In the genomic region with DNA sequence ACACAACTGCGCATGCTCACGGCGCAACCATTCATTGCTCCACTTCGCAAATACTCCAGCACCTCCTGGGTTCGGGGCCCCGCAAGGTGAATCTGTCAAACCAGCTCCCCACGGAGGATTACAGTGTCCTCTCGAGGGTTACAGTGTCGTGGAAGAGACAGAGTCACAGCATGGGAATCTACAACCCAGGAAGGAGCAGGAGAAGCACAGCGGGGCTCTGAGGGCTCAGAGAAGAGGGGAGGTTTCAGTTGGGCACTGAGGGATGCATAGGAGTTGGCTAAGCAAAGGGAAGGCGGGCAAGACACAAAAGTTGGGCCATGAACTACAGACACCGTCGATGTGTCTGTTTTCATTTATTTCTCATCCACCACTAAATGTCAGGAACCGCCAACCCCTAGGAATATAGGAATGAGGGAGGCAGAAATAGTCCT, we compare ENCODE assay signal across 6 cellular contexts. TPM values are rescaled to one million over a fixed set of nuclear protein-coding genes. Genes with fewer than 3 reads are reported as not detected.
A peak's percentile ranks its signal among the peaks of the same experiment; 100 is the strongest.
DNase-seq lines count a peak whose midpoint lies in the region; ATAC-seq and TF ChIP-seq lines count a peak whose summit lies in the region.

No MANE protein-coding gene starts in this region.

- WGBS in esophagus, 2 donors, result 28 to 29% methylated on average over 14 of the region's 14 CpGs

- H3K4me3 Mint-ChIP-seq in CD4-positive, CD25-positive, alpha-beta regulatory T cell, result peak overlapping the region; percentile 96 to 97 (median 96)
- H3K4me3 Mint-ChIP-seq in stimulated activated naive B cell treated with anti-CD40 and anti-IgM and Interleukin-4, amounts not matched to agents 10 μg/mL and 1 μg/mL and 100 μg/mL, for 72 hours, result peak overlapping the region; percentile 88 to 96

- peak overlapping the region; percentile 94 for H3K4me2 ChIP-seq in PC-3 (ENCODE audit: low read length)

- H3K4me3 ChIP-seq in CD4-positive, CD25-positive, alpha-beta regulatory T cell (ENCODE audit: low read depth, low read length), result peak overlapping the region; percentile 83
- H3K4me3 ChIP-seq in PC-3 (ENCODE audit: low read length), result peak overlapping the region; percentile 81
- H3K4me3 ChIP-seq in esophagus (ENCODE audit: low read depth in 1 of 2, low read length in 2 of 2), result peak overlapping the region; percentile 73 to 96

- H3F3A ChIP-seq in PC-3 (ENCODE audit: low read length, unreplicated experiment), result no peaks in the 10 kb centered on the region

- no peaks in the 10 kb centered on the region for H3K27me3 ChIP-seq in CD4-positive, CD25-positive, alpha-beta regulatory T cell (ENCODE audit: control insufficient read depth, insufficient read depth, low read length)
- H3K27me3 ChIP-seq in PC-3 (ENCODE audit: low read length) (no peaks in the 10 kb centered on the region), esophagus (ENCODE audit: control insufficient read depth in 1 of 2, insufficient read depth in 2 of 2, low read length in 2 of 2) (no peaks in the 10 kb centered on the region)

- DNase-seq in CD4-positive, CD25-positive, alpha-beta regulatory T cell, result peak in 1 of 3 donors; percentile 83
- DNase-seq in PC-3 (no peak), HPDE6-E6E7 (ENCODE audit: extremely low spot score) (no peak)
- DNase-seq in stimulated activated naive B cell treated with anti-CD40 and anti-IgM and Interleukin-4, amounts not matched to agents 10 μg/mL and 1 μg/mL and 100 μg/mL, for 72 hours, result no peak

- peak overlapping the region; percentile 89 for H3K9ac ChIP-seq in PC-3 (ENCODE audit: low read length)

- BruUV-seq in PC-3 (replicated peaks; lab: Mats Ljungman, UMichigan), result TSS peak; percentile 90

- peak overlapping the region in 2 of 3 donors; percentile 97 to 98 for H3K27ac Mint-ChIP-seq in CD4-positive, CD25-positive, alpha-beta regulatory T cell
- peak overlapping the region; percentile 97 for H3K27ac Mint-ChIP-seq in stimulated activated naive B cell treated with anti-CD40 and anti-IgM and Interleukin-4, amounts not matched to agents 10 μg/mL and 1 μg/mL and 100 μg/mL, for 72 hours

- peaks cover 3% of the 10 kb centered on the region for H3K36me3 Mint-ChIP-seq in CD4-positive, CD25-positive, alpha-beta regulatory T cell
- H3K36me3 Mint-ChIP-seq in stimulated activated naive B cell treated with anti-CD40 and anti-IgM and Interleukin-4, amounts not matched to agents 10 μg/mL and 1 μg/mL and 100 μg/mL, for 72 hours, result peaks cover 8 to 23% of the 10 kb centered on the region in 2 donors

- peak overlapping the region; percentile 97 for H3K27ac ChIP-seq in CD4-positive, CD25-positive, alpha-beta regulatory T cell (ENCODE audit: insufficient read depth, low read length, poor library complexity, severe bottlenecking)
- peak overlapping the region; percentile 53; the same call in 1 of the 2 replicates for H3K27ac ChIP-seq in PC-3 (ENCODE audit: low read length)
- peak overlapping the region; percentile 92 to 95 for H3K27ac ChIP-seq in esophagus (ENCODE audit: low read depth in 2 of 2, low read length in 1 of 2)

- CTCF ChIA-PET in PC-3 (lab: Charles Lee), result interaction anchor here (0.6 kb wide), 1 partner anchor 28 kb away, joined by 3 read pairs; no protein-coding TSS in a partner anchor

- peaks cover 22% of the 10 kb centered on the region for H3K79me2 ChIP-seq in PC-3 (ENCODE audit: low read length)

- no peaks in the 10 kb centered on the region for H4K20me1 ChIP-seq in PC-3 (ENCODE audit: low read length)

- H3K9me3 ChIP-seq in CD4-positive, CD25-positive, alpha-beta regulatory T cell (ENCODE audit: control insufficient read depth in 2 of 2, low read length in 2 of 2), result no peaks in the 10 kb centered on the region
- H3K9me3 ChIP-seq in PC-3 (ENCODE audit: low read length), result no peaks in the 10 kb centered on the region
- no peaks in the 10 kb centered on the region for H3K9me3 ChIP-seq in esophagus (ENCODE audit: control insufficient read depth in 2 of 2, insufficient read depth in 1 of 2, low read depth in 1 of 2, low read length in 1 of 2)

- ATAC-seq in CD4-positive, CD25-positive, alpha-beta regulatory T cell (ENCODE audit: low read depth in 2 of 2), result no peak
- no peak for ATAC-seq in PC-3
- ATAC-seq in stimulated activated naive B cell treated with anti-CD40 and anti-IgM and Interleukin-4, amounts not matched to agents 10 μg/mL and 1 μg/mL and 100 μg/mL, for 72 hours (replicated peaks), result no peak
- ATAC-seq in HG02798 (IDR thresholded peaks at IDR 0.05; ENCODE audit: poor library complexity, unreplicated experiment), result no peak

- peaks cover 16% of the 10 kb centered on the region for H3K4me1 ChIP-seq in CD4-positive, CD25-positive, alpha-beta regulatory T cell (ENCODE audit: control insufficient read depth, insufficient read depth, low read length, poor library complexity, severe bottlenecking)
- H3K4me1 ChIP-seq in PC-3 (ENCODE audit: insufficient read depth, low read length), result peaks cover 18% of the 10 kb centered on the region
- H3K4me1 ChIP-seq in esophagus (ENCODE audit: control insufficient read depth in 2 of 2, insufficient read depth in 2 of 2, low read length in 1 of 2), result peaks cover 5 to 8% of the 10 kb centered on the region in 2 donors

- peaks cover 5% of the 10 kb centered on the region for H3K36me3 ChIP-seq in CD4-positive, CD25-positive, alpha-beta regulatory T cell (ENCODE audit: control insufficient read depth, insufficient read depth, low read length)
- H3K36me3 ChIP-seq in PC-3 (ENCODE audit: low read depth, low read length) (peaks cover 12% of the 10 kb centered on the region; the same call in 1 of the 2 replicates), esophagus (ENCODE audit: control insufficient read depth in 2 of 2, insufficient read depth in 2 of 2, low read length in 1 of 2) (peaks cover 0 to 5% of the 10 kb centered on the region in 2 donors)

- peaks cover 4 to 28% (median 19%) of the 10 kb centered on the region in 4 donors for H3K4me1 Mint-ChIP-seq in CD4-positive, CD25-positive, alpha-beta regulatory T cell
- peaks cover 19 to 28% of the 10 kb centered on the region in 2 donors for H3K4me1 Mint-ChIP-seq in stimulated activated naive B cell treated with anti-CD40 and anti-IgM and Interleukin-4, amounts not matched to agents 10 μg/mL and 1 μg/mL and 100 μg/mL, for 72 hours

- intact Hi-C loops in PC-3 (cut with micrococcal nuclease), result loop anchor here (1.0 kb wide), 1 partner anchor 22 kb away; a partner anchor contains a TSS

- POLR2A ChIA-PET in PC-3 (lab: Charles Lee; ENCODE audit: unreplicated experiment), result no interaction called here

- peaks cover 0 to 2% (median 0%) of the 10 kb centered on the region in 7 donors for H3K9me3 Mint-ChIP-seq in CD4-positive, CD25-positive, alpha-beta regulatory T cell
- peaks cover 0 to 4% of the 10 kb centered on the region in 2 donors for H3K9me3 Mint-ChIP-seq in stimulated activated naive B cell treated with anti-CD40 and anti-IgM and Interleukin-4, amounts not matched to agents 10 μg/mL and 1 μg/mL and 100 μg/mL, for 72 hours

- H3K27me3 Mint-ChIP-seq in CD4-positive, CD25-positive, alpha-beta regulatory T cell, result peaks cover 10% of the 10 kb centered on the region
- H3K27me3 Mint-ChIP-seq in stimulated activated naive B cell treated with anti-CD40 and anti-IgM and Interleukin-4, amounts not matched to agents 10 μg/mL and 1 μg/mL and 100 μg/mL, for 72 hours, result no peaks in the 10 kb centered on the region

- no peaks in the 10 kb centered on the region for H3K9me2 ChIP-seq in PC-3 (replicated peaks; ENCODE audit: low read length)

- H2AFZ ChIP-seq in PC-3 (ENCODE audit: low read length), result peak overlapping the region; percentile 99

- TF ChIP-seq CTCF in PC-3 (conservative IDR thresholded peaks at IDR 0.05; ENCODE audit: low read depth, low read length), result no peak

RNA-seq across cellular contexts. Expression of a gene that starts 1.0 kb away (rescaled TPM):
- total RNA-seq in CD4-positive, CD25-positive, alpha-beta regulatory T cell, result 53.4 TPM
- polyA plus RNA-seq in CD4-positive, CD25-positive, alpha-beta regulatory T cell, result 10 to 100 TPM; 16.0 to 19.7 (median 17.5) TPM
- 89.4 and 114 TPM in 2 replicates for total RNA-seq in PC-3 (2014; rRNA removed)
- polyA plus RNA-seq in esophagus, result 10 to 100 TPM; 35.7 to 46.6 TPM

RNA-seq across cellular contexts. Expression of a gene that starts 18.3 kb away (rescaled TPM):
- 1.0 TPM for total RNA-seq in CD4-positive, CD25-positive, alpha-beta regulatory T cell
- under 1 TPM; 0.41 to 0.90 (median 0.65) TPM for polyA plus RNA-seq in CD4-positive, CD25-positive, alpha-beta regulatory T cell
- total RNA-seq in PC-3 (2014; rRNA removed), result 2.4 and 3.1 TPM in 2 replicates
- under 1 TPM; 0.47 to 0.79 TPM for polyA plus RNA-seq in esophagus

RNA-seq across cellular contexts. Expression of a gene that starts 21.4 kb away (rescaled TPM):
- 47.4 TPM for total RNA-seq in CD4-positive, CD25-positive, alpha-beta regulatory T cell
- 100 to 1,000 TPM in 1 of 4 donors, 10 to 100 TPM in 3; 89.1 to 102 (median 94.4) TPM for polyA plus RNA-seq in CD4-positive, CD25-positive, alpha-beta regulatory T cell
- total RNA-seq in PC-3 (2014; rRNA removed), result 68.4 and 81.1 TPM in 2 replicates
- polyA plus RNA-seq in esophagus, result 10 to 100 TPM; 40.6 to 57.1 TPM

RNA-seq across cellular contexts. Expression of a gene that starts 30.6 kb away (rescaled TPM):
- 156 TPM for total RNA-seq in CD4-positive, CD25-positive, alpha-beta regulatory T cell
- 10 to 100 TPM in 3 of 4 donors, 1 to 10 TPM in 1; 9.1 to 20.3 (median 11.4) TPM for polyA plus RNA-seq in CD4-positive, CD25-positive, alpha-beta regulatory T cell
- 373 and 518 TPM in 2 replicates for total RNA-seq in PC-3 (2014; rRNA removed)
- 10 to 100 TPM; 91.9 to 96.2 TPM for polyA plus RNA-seq in esophagus

RNA-seq across cellular contexts. Expression of a gene that starts 32.7 kb away (rescaled TPM):
- total RNA-seq in CD4-positive, CD25-positive, alpha-beta regulatory T cell, result 75.1 TPM
- 100 to 1,000 TPM; 144 to 209 (median 189) TPM for polyA plus RNA-seq in CD4-positive, CD25-positive, alpha-beta regulatory T cell
- 215 and 259 TPM in 2 replicates for total RNA-seq in PC-3 (2014; rRNA removed)
- 10 to 100 TPM; 38.0 to 65.5 TPM for polyA plus RNA-seq in esophagus
